In genomic region chr19:41597600-41598041, GRCh38 we compare ENCODE assay signal across 8 cellular contexts. TPM values are rescaled to one million over a fixed set of nuclear protein-coding genes. Genes with fewer than 3 reads are reported as not detected.
DNase-seq lines count a peak whose midpoint lies in the region; ATAC-seq and TF ChIP-seq lines count a peak whose summit lies in the region.

No MANE protein-coding gene starts in this region.

- H3K9me3 Mint-ChIP-seq in activated T-helper 2 cell treated with anti-CD3 and anti-CD28 coated beads, Interferon-gamma antibody, Interleukin-2, Interleukin-4, amounts not matched to agents 10 μg/mL and 5 μg/mL and 100 μg/mL, durations not matched to agents 14 hours and 24 hours and 36 hours: no peaks in the 10 kb centered on the region
- no peaks in the 10 kb centered on the region for H3K9me3 Mint-ChIP-seq in osteocyte (ENCODE audit: unreplicated experiment)

- DNase-seq in GM10248 (ENCODE audit: extremely low spot score) (peak; percentile 82), SHP77 treated with DMSO at 0.1 percent for 48 hours (lab: John Stamatoyannopoulos, UW) (peak; percentile 34), foreskin melanocyte (peak; percentile 48), osteocyte (ENCODE audit: extremely low spot score, unreplicated experiment) (peak; percentile 84), tibial artery (peak; percentile 76 to 82)
- peak; percentile 55 for DNase-seq in activated T-helper 2 cell treated with anti-CD3 and anti-CD28 coated beads, Interferon-gamma antibody, Interleukin-2, Interleukin-4, amounts not matched to agents 10 μg/mL and 5 μg/mL and 100 μg/mL, durations not matched to agents 14 hours and 24 hours and 36 hours (ENCODE audit: low spot score)

- H3K27me3 ChIP-seq in tibial artery: peaks cover 0 to 17% of the 10 kb centered on the region in 2 donors

- no peaks in the 10 kb centered on the region for H3K36me3 Mint-ChIP-seq in activated T-helper 2 cell treated with anti-CD3 and anti-CD28 coated beads, Interferon-gamma antibody, Interleukin-2, Interleukin-4, amounts not matched to agents 10 μg/mL and 5 μg/mL and 100 μg/mL, durations not matched to agents 14 hours and 24 hours and 36 hours (ENCODE audit: low read depth)
- H3K36me3 Mint-ChIP-seq in osteocyte (ENCODE audit: unreplicated experiment): no peaks in the 10 kb centered on the region

- H3K27me3 Mint-ChIP-seq in activated T-helper 2 cell treated with anti-CD3 and anti-CD28 coated beads, Interferon-gamma antibody, Interleukin-2, Interleukin-4, amounts not matched to agents 10 μg/mL and 5 μg/mL and 100 μg/mL, durations not matched to agents 14 hours and 24 hours and 36 hours (ENCODE audit: low read depth): peaks cover 26% of the 10 kb centered on the region
- H3K27me3 Mint-ChIP-seq in osteocyte (ENCODE audit: unreplicated experiment): peaks cover 7% of the 10 kb centered on the region

- H3K27ac Mint-ChIP-seq in activated T-helper 2 cell treated with anti-CD3 and anti-CD28 coated beads, Interferon-gamma antibody, Interleukin-2, Interleukin-4, amounts not matched to agents 10 μg/mL and 5 μg/mL and 100 μg/mL, durations not matched to agents 14 hours and 24 hours and 36 hours: no peak overlapping the region
- no peak overlapping the region for H3K27ac Mint-ChIP-seq in osteocyte (ENCODE audit: unreplicated experiment)

- H3K4me1 ChIP-seq in tibial artery: no peaks in the 10 kb centered on the region

- peaks cover 12% of the 10 kb centered on the region for H3K4me1 Mint-ChIP-seq in activated T-helper 2 cell treated with anti-CD3 and anti-CD28 coated beads, Interferon-gamma antibody, Interleukin-2, Interleukin-4, amounts not matched to agents 10 μg/mL and 5 μg/mL and 100 μg/mL, durations not matched to agents 14 hours and 24 hours and 36 hours (ENCODE audit: low read depth)
- no peaks in the 10 kb centered on the region for H3K4me1 Mint-ChIP-seq in osteocyte (ENCODE audit: unreplicated experiment)

- POLR2A ChIA-PET in GM10248 (lab: Yijun Ruan, JAX): no interaction called here

- CTCF ChIA-PET in GM10248 (lab: Yijun Ruan, JAX): interaction anchor here (0.6 to 10.3 kb wide), 22 partner anchors 8 to 394 kb away, joined by 3 to 152 read pairs (median 5); partner anchors contain the start of genes CEACAM21 and ERICH4

- no peak overlapping the region for H3K4me3 Mint-ChIP-seq in activated T-helper 2 cell treated with anti-CD3 and anti-CD28 coated beads, Interferon-gamma antibody, Interleukin-2, Interleukin-4, amounts not matched to agents 10 μg/mL and 5 μg/mL and 100 μg/mL, durations not matched to agents 14 hours and 24 hours and 36 hours (ENCODE audit: low read depth)
- H3K4me3 Mint-ChIP-seq in osteocyte (ENCODE audit: unreplicated experiment): no peak overlapping the region

- ATAC-seq in HG03097 (IDR thresholded peaks at IDR 0.05; ENCODE audit: low FRiP score, unreplicated experiment): no peak

- no peaks in the 10 kb centered on the region for H3K9me3 ChIP-seq in tibial artery

- H3K36me3 ChIP-seq in tibial artery: no peaks in the 10 kb centered on the region

- no peak overlapping the region for H3K4me3 ChIP-seq in tibial artery

- no peak overlapping the region for H3K27ac ChIP-seq in tibial artery

- intact Hi-C loops in activated T-helper 2 cell treated with anti-CD3 and anti-CD28 coated beads, Interferon-gamma antibody, Interleukin-2, Interleukin-4, amounts not matched to agents 10 μg/mL and 5 μg/mL and 100 μg/mL, durations not matched to agents 14 hours and 24 hours and 36 hours (cut with micrococcal nuclease): loop anchor here (1.0 kb wide), 1 partner anchor 148 kb away; no protein-coding TSS in a partner anchor
- intact Hi-C loops in tibial artery (cut with DNase I; ENCODE audit: low total_unique reads): no loop called here

- TF ChIP-seq CTCF in GM10248 (IDR thresholded peaks at IDR 0.05; ENCODE audit: control extremely low read depth, extremely low read depth, low read depth, missing control alignments): peak; percentile 94
- peak; percentile 77 for TF ChIP-seq CTCF in LNCAP (IDR thresholded peaks at IDR 0.05)
- peak; percentile 90 for TF ChIP-seq CTCF in osteocyte (IDR thresholded peaks at IDR 0.05)
- peak; percentile 67 to 79 for TF ChIP-seq CTCF in tibial artery (IDR thresholded peaks at IDR 0.05)

RNA-seq across cellular contexts. Expression of gene CEACAM21, which starts 21.7 kb away (rescaled TPM):
- total RNA-seq in activated T-helper 2 cell treated with anti-CD3 and anti-CD28 coated beads, Interferon-gamma antibody, Interleukin-2, Interleukin-4, amounts not matched to agents 10 μg/mL and 5 μg/mL and 100 μg/mL, durations not matched to agents 14 hours and 24 hours and 36 hours: 16.6 and 19.4 TPM in 2 replicates
- total RNA-seq in osteocyte: not detected in 2 replicates

RNA-seq across cellular contexts. Expression of gene CEACAM4, which starts 29.3 kb away (rescaled TPM):
- total RNA-seq in activated T-helper 2 cell treated with anti-CD3 and anti-CD28 coated beads, Interferon-gamma antibody, Interleukin-2, Interleukin-4, amounts not matched to agents 10 μg/mL and 5 μg/mL and 100 μg/mL, durations not matched to agents 14 hours and 24 hours and 36 hours: not detected in 2 replicates
- not detected in 2 replicates for total RNA-seq in osteocyte

Comparison
In these comparisons a context has a peak if more than half of its experiments do, and no peak if none do; other contexts are left out.
1. DNase-seq: peak in every context shown above with its lines; median percentile 84 in osteocyte; 82 in GM10248; 79 in tibial artery; 55 in activated T-helper 2 cell treated with anti-CD3 and anti-CD28 coated beads, Interferon-gamma antibody, Interleukin-2, Interleukin-4, amounts not matched to agents 10 μg/mL and 5 μg/mL and 100 μg/mL, durations not matched to agents 14 hours and 24 hours and 36 hours; 48 in foreskin melanocyte; 34 in SHP77 treated with DMSO at 0.1 percent for 48 hours.
2. RNA of gene CEACAM21, which starts 21.7 kb away (total RNA-seq): 16.6 to 19.4 TPM in activated T-helper 2 cell treated with anti-CD3 and anti-CD28 coated beads, Interferon-gamma antibody, Interleukin-2, Interleukin-4, amounts not matched to agents 10 μg/mL and 5 μg/mL and 100 μg/mL, durations not matched to agents 14 hours and 24 hours and 36 hours; not detected in osteocyte; every median in the first group is over 10 times any median in the second.
3. Peak in every context shown above with its lines, with median percentiles within 50 percentile points of each other: CTCF ChIP-seq.